In the genomic region with DNA sequence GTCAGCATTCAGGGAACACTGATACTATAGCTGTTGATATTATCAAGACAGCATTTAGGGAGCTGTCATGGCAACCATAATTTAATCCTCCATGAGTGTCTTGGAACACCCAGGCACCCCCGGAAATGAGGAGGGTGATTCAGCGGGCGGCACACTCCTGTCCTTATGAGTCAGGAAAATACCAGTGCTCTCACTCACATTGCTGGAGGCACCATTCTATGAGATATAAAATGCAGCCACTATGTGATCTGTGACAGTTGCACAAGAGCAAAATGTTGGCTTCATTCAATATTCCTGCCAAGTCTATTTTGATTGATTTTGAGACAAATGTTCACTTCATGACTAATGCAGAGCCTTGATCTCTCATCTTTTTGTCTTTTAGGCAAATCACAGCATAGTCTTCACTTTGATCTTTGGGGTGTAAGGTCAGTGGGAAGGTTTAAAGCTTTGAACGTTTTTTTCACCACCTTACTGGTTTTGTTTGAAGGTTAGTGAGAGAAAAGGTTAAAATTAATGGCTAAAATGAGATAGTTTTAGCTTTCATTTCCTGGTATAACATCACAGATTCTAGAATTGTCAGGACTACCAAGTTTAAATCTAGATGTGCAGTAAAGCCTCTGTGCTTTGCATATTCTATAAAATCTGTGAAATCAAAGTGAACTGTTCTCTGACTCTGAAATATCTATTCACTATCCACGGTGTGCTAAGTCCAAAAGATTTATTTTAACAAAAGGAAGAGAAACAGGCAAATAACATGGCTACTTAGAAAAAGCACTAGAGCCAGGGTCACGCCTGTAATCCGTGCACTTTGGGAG, we compare ENCODE assay signal across 1 cellular context.
TF ChIP-seq lines count a peak whose summit lies in the region.

No MANE protein-coding gene starts in this region.

TF ChIP-seq in HepG2, 621 proteins besides CTCF, POLR2A, EP300 and RAD21 (continued from another document and continues in another):
- TF ChIP-seq, protein P1, sequence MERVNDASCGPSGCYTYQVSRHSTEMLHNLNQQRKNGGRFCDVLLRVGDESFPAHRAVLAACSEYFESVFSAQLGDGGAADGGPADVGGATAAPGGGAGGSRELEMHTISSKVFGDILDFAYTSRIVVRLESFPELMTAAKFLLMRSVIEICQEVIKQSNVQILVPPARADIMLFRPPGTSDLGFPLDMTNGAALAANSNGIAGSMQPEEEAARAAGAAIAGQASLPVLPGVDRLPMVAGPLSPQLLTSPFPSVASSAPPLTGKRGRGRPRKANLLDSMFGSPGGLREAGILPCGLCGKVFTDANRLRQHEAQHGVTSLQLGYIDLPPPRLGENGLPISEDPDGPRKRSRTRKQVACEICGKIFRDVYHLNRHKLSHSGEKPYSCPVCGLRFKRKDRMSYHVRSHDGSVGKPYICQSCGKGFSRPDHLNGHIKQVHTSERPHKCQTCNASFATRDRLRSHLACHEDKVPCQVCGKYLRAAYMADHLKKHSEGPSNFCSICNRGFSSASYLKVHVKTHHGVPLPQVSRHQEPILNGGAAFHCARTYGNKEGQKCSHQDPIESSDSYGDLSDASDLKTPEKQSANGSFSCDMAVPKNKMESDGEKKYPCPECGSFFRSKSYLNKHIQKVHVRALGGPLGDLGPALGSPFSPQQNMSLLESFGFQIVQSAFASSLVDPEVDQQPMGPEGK (CRISPR knock-in tag; IDR thresholded peaks at IDR 0.05): 0 out of 2 replicates have a peak, but pooled peaks have one; percentile 23
- TF ChIP-seq, protein P2, sequence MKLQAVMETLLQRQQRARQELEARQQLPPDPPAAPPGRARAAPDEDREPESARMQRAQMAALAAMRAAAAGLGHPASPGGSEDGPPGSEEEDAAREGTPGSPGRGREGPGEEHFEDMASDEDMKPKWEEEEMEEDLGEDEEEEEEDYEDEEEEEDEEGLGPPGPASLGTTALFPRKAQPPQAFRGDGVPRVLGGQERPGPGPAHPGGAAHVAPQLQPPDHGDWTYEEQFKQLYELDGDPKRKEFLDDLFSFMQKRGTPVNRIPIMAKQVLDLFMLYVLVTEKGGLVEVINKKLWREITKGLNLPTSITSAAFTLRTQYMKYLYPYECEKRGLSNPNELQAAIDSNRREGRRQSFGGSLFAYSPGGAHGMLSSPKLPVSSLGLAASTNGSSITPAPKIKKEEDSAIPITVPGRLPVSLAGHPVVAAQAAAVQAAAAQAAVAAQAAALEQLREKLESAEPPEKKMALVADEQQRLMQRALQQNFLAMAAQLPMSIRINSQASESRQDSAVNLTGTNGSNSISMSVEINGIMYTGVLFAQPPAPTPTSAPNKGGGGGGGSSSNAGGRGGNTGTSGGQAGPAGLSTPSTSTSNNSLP (IDR thresholded peaks at IDR 0.05; ENCODE audit: low read depth, low read length): peak; percentile 100
- TF ChIP-seq CEBPB (IDR thresholded peaks at IDR 0.05; ENCODE audit: borderline replicate concordance, low read depth, low read length): peak; percentile 94
- TF ChIP-seq ZNF20 (CRISPR knock-in tag; IDR thresholded peaks at IDR 0.05): no peak
- peak; percentile 73 for TF ChIP-seq SAP130 (CRISPR knock-in tag; IDR thresholded peaks at IDR 0.05; ENCODE audit: low read depth)
- peak; percentile 44; the same call in 1 of the 2 replicates for TF ChIP-seq FOXK1 (CRISPR knock-in tag; IDR thresholded peaks at IDR 0.05; ENCODE audit: borderline replicate concordance, low read depth)
- TF ChIP-seq MIXL1 (CRISPR knock-in tag; IDR thresholded peaks at IDR 0.05): peak; percentile 57
- TF ChIP-seq ZNF7 (CRISPR knock-in tag; IDR thresholded peaks at IDR 0.05): no peak
- TF ChIP-seq ZSCAN29 (CRISPR knock-in tag; conservative IDR thresholded peaks at IDR 0.05): peak; percentile 55; the same call in 1 of the 2 replicates
- TF ChIP-seq, protein P3, sequence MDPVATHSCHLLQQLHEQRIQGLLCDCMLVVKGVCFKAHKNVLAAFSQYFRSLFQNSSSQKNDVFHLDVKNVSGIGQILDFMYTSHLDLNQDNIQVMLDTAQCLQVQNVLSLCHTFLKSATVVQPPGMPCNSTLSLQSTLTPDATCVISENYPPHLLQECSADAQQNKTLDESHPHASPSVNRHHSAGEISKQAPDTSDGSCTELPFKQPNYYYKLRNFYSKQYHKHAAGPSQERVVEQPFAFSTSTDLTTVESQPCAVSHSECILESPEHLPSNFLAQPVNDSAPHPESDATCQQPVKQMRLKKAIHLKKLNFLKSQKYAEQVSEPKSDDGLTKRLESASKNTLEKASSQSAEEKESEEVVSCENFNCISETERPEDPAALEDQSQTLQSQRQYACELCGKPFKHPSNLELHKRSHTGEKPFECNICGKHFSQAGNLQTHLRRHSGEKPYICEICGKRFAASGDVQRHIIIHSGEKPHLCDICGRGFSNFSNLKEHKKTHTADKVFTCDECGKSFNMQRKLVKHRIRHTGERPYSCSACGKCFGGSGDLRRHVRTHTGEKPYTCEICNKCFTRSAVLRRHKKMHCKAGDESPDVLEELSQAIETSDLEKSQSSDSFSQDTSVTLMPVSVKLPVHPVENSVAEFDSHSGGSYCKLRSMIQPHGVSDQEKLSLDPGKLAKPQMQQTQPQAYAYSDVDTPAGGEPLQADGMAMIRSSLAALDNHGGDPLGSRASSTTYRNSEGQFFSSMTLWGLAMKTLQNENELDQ (CRISPR knock-in tag; IDR thresholded peaks at IDR 0.05; ENCODE audit: borderline replicate concordance): no peak
- TF ChIP-seq PRPF4 (IDR thresholded peaks at IDR 0.05; ENCODE audit: low read depth, low read length, poor library complexity, severe bottlenecking): no peak
- TF ChIP-seq ZFP36L1 (CRISPR knock-in tag; IDR thresholded peaks at IDR 0.05): peak; percentile 45; the same call in 1 of the 2 replicates
- TF ChIP-seq SALL1 (CRISPR knock-in tag; IDR thresholded peaks at IDR 0.05): peak; percentile 86
- TF ChIP-seq ZNF792 (CRISPR knock-in tag; IDR thresholded peaks at IDR 0.05): peak; percentile 35; the same call in 1 of the 2 replicates
- TF ChIP-seq, protein P4, sequence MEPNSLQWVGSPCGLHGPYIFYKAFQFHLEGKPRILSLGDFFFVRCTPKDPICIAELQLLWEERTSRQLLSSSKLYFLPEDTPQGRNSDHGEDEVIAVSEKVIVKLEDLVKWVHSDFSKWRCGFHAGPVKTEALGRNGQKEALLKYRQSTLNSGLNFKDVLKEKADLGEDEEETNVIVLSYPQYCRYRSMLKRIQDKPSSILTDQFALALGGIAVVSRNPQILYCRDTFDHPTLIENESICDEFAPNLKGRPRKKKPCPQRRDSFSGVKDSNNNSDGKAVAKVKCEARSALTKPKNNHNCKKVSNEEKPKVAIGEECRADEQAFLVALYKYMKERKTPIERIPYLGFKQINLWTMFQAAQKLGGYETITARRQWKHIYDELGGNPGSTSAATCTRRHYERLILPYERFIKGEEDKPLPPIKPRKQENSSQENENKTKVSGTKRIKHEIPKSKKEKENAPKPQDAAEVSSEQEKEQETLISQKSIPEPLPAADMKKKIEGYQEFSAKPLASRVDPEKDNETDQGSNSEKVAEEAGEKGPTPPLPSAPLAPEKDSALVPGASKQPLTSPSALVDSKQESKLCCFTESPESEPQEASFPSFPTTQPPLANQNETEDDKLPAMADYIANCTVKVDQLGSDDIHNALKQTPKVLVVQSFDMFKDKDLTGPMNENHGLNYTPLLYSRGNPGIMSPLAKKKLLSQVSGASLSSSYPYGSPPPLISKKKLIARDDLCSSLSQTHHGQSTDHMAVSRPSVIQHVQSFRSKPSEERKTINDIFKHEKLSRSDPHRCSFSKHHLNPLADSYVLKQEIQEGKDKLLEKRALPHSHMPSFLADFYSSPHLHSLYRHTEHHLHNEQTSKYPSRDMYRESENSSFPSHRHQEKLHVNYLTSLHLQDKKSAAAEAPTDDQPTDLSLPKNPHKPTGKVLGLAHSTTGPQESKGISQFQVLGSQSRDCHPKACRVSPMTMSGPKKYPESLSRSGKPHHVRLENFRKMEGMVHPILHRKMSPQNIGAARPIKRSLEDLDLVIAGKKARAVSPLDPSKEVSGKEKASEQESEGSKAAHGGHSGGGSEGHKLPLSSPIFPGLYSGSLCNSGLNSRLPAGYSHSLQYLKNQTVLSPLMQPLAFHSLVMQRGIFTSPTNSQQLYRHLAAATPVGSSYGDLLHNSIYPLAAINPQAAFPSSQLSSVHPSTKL (CRISPR knock-in tag; IDR thresholded peaks at IDR 0.05): peak; percentile 93
- TF ChIP-seq, protein P5, sequence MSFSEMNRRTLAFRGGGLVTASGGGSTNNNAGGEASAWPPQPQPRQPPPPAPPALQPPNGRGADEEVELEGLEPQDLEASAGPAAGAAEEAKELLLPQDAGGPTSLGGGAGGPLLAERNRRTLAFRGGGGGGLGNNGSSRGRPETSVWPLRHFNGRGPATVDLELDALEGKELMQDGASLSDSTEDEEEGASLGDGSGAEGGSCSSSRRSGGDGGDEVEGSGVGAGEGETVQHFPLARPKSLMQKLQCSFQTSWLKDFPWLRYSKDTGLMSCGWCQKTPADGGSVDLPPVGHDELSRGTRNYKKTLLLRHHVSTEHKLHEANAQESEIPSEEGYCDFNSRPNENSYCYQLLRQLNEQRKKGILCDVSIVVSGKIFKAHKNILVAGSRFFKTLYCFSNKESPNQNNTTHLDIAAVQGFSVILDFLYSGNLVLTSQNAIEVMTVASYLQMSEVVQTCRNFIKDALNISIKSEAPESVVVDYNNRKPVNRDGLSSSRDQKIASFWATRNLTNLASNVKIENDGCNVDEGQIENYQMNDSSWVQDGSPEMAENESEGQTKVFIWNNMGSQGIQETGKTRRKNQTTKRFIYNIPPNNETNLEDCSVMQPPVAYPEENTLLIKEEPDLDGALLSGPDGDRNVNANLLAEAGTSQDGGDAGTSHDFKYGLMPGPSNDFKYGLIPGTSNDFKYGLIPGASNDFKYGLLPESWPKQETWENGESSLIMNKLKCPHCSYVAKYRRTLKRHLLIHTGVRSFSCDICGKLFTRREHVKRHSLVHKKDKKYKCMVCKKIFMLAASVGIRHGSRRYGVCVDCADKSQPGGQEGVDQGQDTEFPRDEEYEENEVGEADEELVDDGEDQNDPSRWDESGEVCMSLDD (CRISPR knock-in tag; IDR thresholded peaks at IDR 0.05; ENCODE audit: borderline replicate concordance): no peak; the same call in 1 of the 2 replicates
- TF ChIP-seq MIER2 (CRISPR knock-in tag; IDR thresholded peaks at IDR 0.05): no peak
- no peak for TF ChIP-seq ZEB1 (IDR thresholded peaks at IDR 0.05; ENCODE audit: insufficient replicate concordance, low read depth)
- peak; percentile 77 for TF ChIP-seq ZNF263 (CRISPR knock-in tag; IDR thresholded peaks at IDR 0.05)
- peak; percentile 88; the same call in 1 of the 2 replicates for TF ChIP-seq HOXD1 (CRISPR knock-in tag; IDR thresholded peaks at IDR 0.05)
- TF ChIP-seq GTF2F1 (IDR thresholded peaks at IDR 0.05; ENCODE audit: low read length): no peak
- 0 out of 4 replicates have a peak, but pooled peaks of 1 of the 2 experiments have one; percentile 12 for TF ChIP-seq MAFK (conservative IDR thresholded peaks at IDR 0.05 in 1 of 2, IDR thresholded peaks at IDR 0.05 in 1 of 2; ENCODE audit: low read length in 2 of 2)
- no peak for TF ChIP-seq ZNF143 (CRISPR knock-in tag; IDR thresholded peaks at IDR 0.05)
- peak; percentile 46; the same call in 1 of the 2 replicates for TF ChIP-seq RXRA (CRISPR knock-in tag; IDR thresholded peaks at IDR 0.05)
- peak; percentile 49 for TF ChIP-seq MED8 (CRISPR knock-in tag; IDR thresholded peaks at IDR 0.05; ENCODE audit: insufficient replicate concordance)
- TF ChIP-seq BCL6 (CRISPR knock-in tag; IDR thresholded peaks at IDR 0.05): peak; percentile 54; the same call in 1 of the 2 replicates
- TF ChIP-seq ISL2 (CRISPR knock-in tag; IDR thresholded peaks at IDR 0.05): peak; percentile 89
- no peak for TF ChIP-seq FOXP1 (IDR thresholded peaks at IDR 0.05)
- peak; percentile 70 for TF ChIP-seq FOXP1 (CRISPR knock-in tag; IDR thresholded peaks at IDR 0.05)
- TF ChIP-seq ZNF354B (CRISPR knock-in tag; IDR thresholded peaks at IDR 0.05): no peak
- TF ChIP-seq CREM (IDR thresholded peaks at IDR 0.05): peak; percentile 90
- TF ChIP-seq CREM (CRISPR knock-in tag; IDR thresholded peaks at IDR 0.05): no peak
- no peak for TF ChIP-seq ZFP37 (CRISPR knock-in tag; IDR thresholded peaks at IDR 0.05; ENCODE audit: borderline replicate concordance)
- no peak for TF ChIP-seq NFRKB (IDR thresholded peaks at IDR 0.05)
- TF ChIP-seq NR2F1 (CRISPR knock-in tag; IDR thresholded peaks at IDR 0.05): peak; percentile 83 to 98
- TF ChIP-seq RFX5 (IDR thresholded peaks at IDR 0.05; ENCODE audit: low read depth, low read length): no peak
- no peak for TF ChIP-seq ZBTB1 (CRISPR knock-in tag; IDR thresholded peaks at IDR 0.05; ENCODE audit: borderline replicate concordance)
- TF ChIP-seq ZKSCAN8 (CRISPR knock-in tag; IDR thresholded peaks at IDR 0.05; ENCODE audit: borderline replicate concordance): peak; percentile 49; the same call in 1 of the 2 replicates
- TF ChIP-seq TCF7 (IDR thresholded peaks at IDR 0.05; ENCODE audit: low read depth): peak; percentile 98
- peak; percentile 60 for TF ChIP-seq DPF2 (CRISPR knock-in tag; IDR thresholded peaks at IDR 0.05; ENCODE audit: borderline replicate concordance, low read depth)
- TF ChIP-seq HMG20A (CRISPR knock-in tag; IDR thresholded peaks at IDR 0.05; ENCODE audit: borderline replicate concordance): peak; percentile 94; the same call in 1 of the 2 replicates
- TF ChIP-seq ARNTL (CRISPR knock-in tag; IDR thresholded peaks at IDR 0.05): 0 out of 2 replicates have a peak, but pooled peaks have one; percentile 35
- TF ChIP-seq HNF4A (CRISPR knock-in tag; IDR thresholded peaks at IDR 0.05): peak; percentile 86
- TF ChIP-seq CBX5 (CRISPR knock-in tag; IDR thresholded peaks at IDR 0.05; ENCODE audit: borderline replicate concordance): no peak
- TF ChIP-seq ZNF446 (CRISPR knock-in tag; IDR thresholded peaks at IDR 0.05): no peak
- TF ChIP-seq ASH2L (IDR thresholded peaks at IDR 0.05; ENCODE audit: insufficient read length, low read depth, low read length): peak; percentile 70
- no peak for TF ChIP-seq THYN1 (CRISPR knock-in tag; IDR thresholded peaks at IDR 0.05; ENCODE audit: borderline replicate concordance, low read depth)
- TF ChIP-seq YY1 (IDR thresholded peaks at IDR 0.05; ENCODE audit: insufficient read depth, insufficient replicate concordance, low read depth, low read length): no peak
- TF ChIP-seq, protein P6, sequence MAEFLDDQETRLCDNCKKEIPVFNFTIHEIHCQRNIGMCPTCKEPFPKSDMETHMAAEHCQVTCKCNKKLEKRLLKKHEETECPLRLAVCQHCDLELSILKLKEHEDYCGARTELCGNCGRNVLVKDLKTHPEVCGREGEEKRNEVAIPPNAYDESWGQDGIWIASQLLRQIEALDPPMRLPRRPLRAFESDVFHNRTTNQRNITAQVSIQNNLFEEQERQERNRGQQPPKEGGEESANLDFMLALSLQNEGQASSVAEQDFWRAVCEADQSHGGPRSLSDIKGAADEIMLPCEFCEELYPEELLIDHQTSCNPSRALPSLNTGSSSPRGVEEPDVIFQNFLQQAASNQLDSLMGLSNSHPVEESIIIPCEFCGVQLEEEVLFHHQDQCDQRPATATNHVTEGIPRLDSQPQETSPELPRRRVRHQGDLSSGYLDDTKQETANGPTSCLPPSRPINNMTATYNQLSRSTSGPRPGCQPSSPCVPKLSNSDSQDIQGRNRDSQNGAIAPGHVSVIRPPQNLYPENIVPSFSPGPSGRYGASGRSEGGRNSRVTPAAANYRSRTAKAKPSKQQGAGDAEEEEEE (CRISPR knock-in tag; IDR thresholded peaks at IDR 0.05; ENCODE audit: borderline replicate concordance): no peak
- TF ChIP-seq ZNF629 (CRISPR knock-in tag; conservative IDR thresholded peaks at IDR 0.05): peak; percentile 32; the same call in 1 of the 2 replicates
